ENCODE assay signal across 1 cellular context in genomic region chr1:41494351-41495170, GRCh38.
TF ChIP-seq lines count a peak whose summit lies in the region.

No MANE protein-coding gene starts in this region.

TF ChIP-seq in SK-N-SH, 30 proteins besides CTCF, POLR2A, EP300 and RAD21 (continued from another document):
- TF ChIP-seq, protein P1, sequence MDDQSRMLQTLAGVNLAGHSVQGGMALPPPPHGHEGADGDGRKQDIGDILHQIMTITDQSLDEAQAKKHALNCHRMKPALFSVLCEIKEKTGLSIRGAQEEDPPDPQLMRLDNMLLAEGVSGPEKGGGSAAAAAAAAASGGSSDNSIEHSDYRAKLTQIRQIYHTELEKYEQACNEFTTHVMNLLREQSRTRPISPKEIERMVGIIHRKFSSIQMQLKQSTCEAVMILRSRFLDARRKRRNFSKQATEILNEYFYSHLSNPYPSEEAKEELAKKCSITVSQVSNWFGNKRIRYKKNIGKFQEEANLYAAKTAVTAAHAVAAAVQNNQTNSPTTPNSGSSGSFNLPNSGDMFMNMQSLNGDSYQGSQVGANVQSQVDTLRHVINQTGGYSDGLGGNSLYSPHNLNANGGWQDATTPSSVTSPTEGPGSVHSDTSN (IDR thresholded peaks at IDR 0.05) = no peak
- TF ChIP-seq FOSL2 (IDR thresholded peaks at IDR 0.05; ENCODE audit: borderline replicate concordance, low read depth) = no peak
